ENCODE assay signal across 1 cellular context in genomic region chr11:64241430-64242153, GRCh38.
TF ChIP-seq lines count a peak whose summit lies in the region.

No MANE protein-coding gene starts in this region.

TF ChIP-seq in GM12878, 131 proteins besides CTCF, POLR2A, EP300 and RAD21 (continues in another document):
- TF ChIP-seq ZNF622 (IDR thresholded peaks at IDR 0.05) (no peak), SREBF1 (IDR thresholded peaks at IDR 0.05; ENCODE audit: low read length) (no peak; the same call in 1 of the 2 replicates), PBX3 (IDR thresholded peaks at IDR 0.05; ENCODE audit: insufficient replicate concordance, low read depth, low read length) (peak; percentile 93), YY1 (IDR thresholded peaks at IDR 0.05; ENCODE audit: low read depth, low read length) (peak; percentile 93), BCL11A (IDR thresholded peaks at IDR 0.05; ENCODE audit: low read depth, low read length) (0 out of 2 replicates have a peak, but pooled peaks have one; percentile 2), CREM (IDR thresholded peaks at IDR 0.05; ENCODE audit: low read depth) (no peak), ZNF24 (IDR thresholded peaks at IDR 0.05) (no peak), POLR2AphosphoS2 (IDR thresholded peaks at IDR 0.05; ENCODE audit: low read depth, low read length) (0 out of 2 replicates have a peak, but pooled peaks have one; percentile 2), STAT3 (IDR thresholded peaks at IDR 0.05; ENCODE audit: low read depth, low read length) (no peak), LARP7 (IDR thresholded peaks at IDR 0.05) (peak; percentile 90), MXI1 (IDR thresholded peaks at IDR 0.05; ENCODE audit: low read depth, low read length) (no peak; the same call in 1 of the 2 replicates), IRF3 (IDR thresholded peaks at IDR 0.05) (no peak), NBN (IDR thresholded peaks at IDR 0.05) (0 out of 2 replicates have a peak, but pooled peaks have one; percentile 37), HCFC1 (IDR thresholded peaks at IDR 0.05; ENCODE audit: low read length) (peak; percentile 25; the same call in 1 of the 2 replicates), MLLT1 (IDR thresholded peaks at IDR 0.05) (no peak), KDM1A (IDR thresholded peaks at IDR 0.05; ENCODE audit: borderline replicate concordance) (no peak), TARDBP (IDR thresholded peaks at IDR 0.05; ENCODE audit: borderline replicate concordance) (no peak), NR2F1 (conservative IDR thresholded peaks at IDR 0.05) (peak; percentile 44; the same call in 1 of the 2 replicates), POLR2AphosphoS5 (IDR thresholded peaks at IDR 0.05; ENCODE audit: low read length) (peak; percentile 45; the same call in 1 of the 2 replicates), NFYA (IDR thresholded peaks at IDR 0.05; ENCODE audit: borderline replicate concordance, low read depth, low read length) (no peak), ASH2L (IDR thresholded peaks at IDR 0.05; ENCODE audit: borderline replicate concordance, low read depth) (no peak), HDGF (IDR thresholded peaks at IDR 0.05) (peak; percentile 100), RUNX3 (IDR thresholded peaks at IDR 0.05; ENCODE audit: low read length) (no peak), ESRRA (IDR thresholded peaks at IDR 0.05; ENCODE audit: low read length) (no peak), WRNIP1 (IDR thresholded peaks at IDR 0.05; ENCODE audit: borderline replicate concordance, low read depth, low read length) (no peak), CUX1 (IDR thresholded peaks at IDR 0.05; ENCODE audit: insufficient replicate concordance, low read depth, low read length) (no peak), SREBF2 (IDR thresholded peaks at IDR 0.05; ENCODE audit: low read length) (no peak), ZNF384 (IDR thresholded peaks at IDR 0.05; ENCODE audit: borderline replicate concordance, low read depth, low read length) (no peak), HSF1 (IDR thresholded peaks at IDR 0.05; ENCODE audit: low read depth, low read length) (no peak), CBFB (IDR thresholded peaks at IDR 0.05; ENCODE audit: low read depth) (no peak), ZNF274 (IDR thresholded peaks at IDR 0.05; ENCODE audit: insufficient read depth, insufficient read length) (no peak), TAF1 (IDR thresholded peaks at IDR 0.05; ENCODE audit: borderline replicate concordance, low read depth, low read length) (peak; percentile 64; the same call in 1 of the 2 replicates), BCL3 (IDR thresholded peaks at IDR 0.05; ENCODE audit: borderline replicate concordance, insufficient read depth, low read depth, low read length, poor library complexity, severe bottlenecking) (no peak), JUND (IDR thresholded peaks at IDR 0.05; ENCODE audit: low read depth, low read length) (no peak), MTA2 (IDR thresholded peaks at IDR 0.05; ENCODE audit: low read depth) (no peak), MAX (IDR thresholded peaks at IDR 0.05; ENCODE audit: low read depth, low read length) (no peak), FOS (IDR thresholded peaks at IDR 0.05; ENCODE audit: borderline replicate concordance, extremely low read depth, insufficient read length) (no peak), DPF2 (IDR thresholded peaks at IDR 0.05) (peak; percentile 65), HDAC2 (IDR thresholded peaks at IDR 0.05) (no peak), TCF12 (IDR thresholded peaks at IDR 0.05; ENCODE audit: low read depth, low read length) (no peak), MEF2A (IDR thresholded peaks at IDR 0.05; ENCODE audit: insufficient read depth, low read depth, low read length) (no peak), POU2F2 (IDR thresholded peaks at IDR 0.05; ENCODE audit: borderline replicate concordance, low read depth, low read length) (peak; percentile 43; the same call in 1 of the 3 replicates), CHD2 (IDR thresholded peaks at IDR 0.05; ENCODE audit: borderline replicate concordance, low read depth, low read length) (no peak), RFX5 (IDR thresholded peaks at IDR 0.05; ENCODE audit: low read depth, low read length) (no peak), SPI1 (IDR thresholded peaks at IDR 0.05; ENCODE audit: borderline replicate concordance, insufficient read depth, low read depth, low read length) (no peak), KAT2A (conservative IDR thresholded peaks at IDR 0.05; ENCODE audit: control insufficient read depth, low read depth, low read length) (no peak), EGR1 (IDR thresholded peaks at IDR 0.05; ENCODE audit: borderline replicate concordance in 1 of 2, low read depth in 2 of 2, low read length in 2 of 2) (peak in 1 of 2 experiments; percentile 70; a peak in 1 of 3 replicates), SUZ12 (IDR thresholded peaks at IDR 0.05; ENCODE audit: unreplicated experiment) (no peak), NFIC (IDR thresholded peaks at IDR 0.05; ENCODE audit: low read depth, low read length) (no peak), ZSCAN29 (IDR thresholded peaks at IDR 0.05) (no peak), CEBPB (IDR thresholded peaks at IDR 0.05; ENCODE audit: borderline replicate concordance in 1 of 2, low read depth in 2 of 2, low read length in 2 of 2) (no peak), EED (IDR thresholded peaks at IDR 0.05; ENCODE audit: low read depth) (no peak), PAX8 (IDR thresholded peaks at IDR 0.05) (no peak), BACH1 (IDR thresholded peaks at IDR 0.05; ENCODE audit: borderline replicate concordance) (peak; percentile 78), ZBTB11 (CRISPR knock-in tag; IDR thresholded peaks at IDR 0.05) (peak; percentile 58), JUNB (IDR thresholded peaks at IDR 0.05) (no peak)
